In the genomic region with DNA sequence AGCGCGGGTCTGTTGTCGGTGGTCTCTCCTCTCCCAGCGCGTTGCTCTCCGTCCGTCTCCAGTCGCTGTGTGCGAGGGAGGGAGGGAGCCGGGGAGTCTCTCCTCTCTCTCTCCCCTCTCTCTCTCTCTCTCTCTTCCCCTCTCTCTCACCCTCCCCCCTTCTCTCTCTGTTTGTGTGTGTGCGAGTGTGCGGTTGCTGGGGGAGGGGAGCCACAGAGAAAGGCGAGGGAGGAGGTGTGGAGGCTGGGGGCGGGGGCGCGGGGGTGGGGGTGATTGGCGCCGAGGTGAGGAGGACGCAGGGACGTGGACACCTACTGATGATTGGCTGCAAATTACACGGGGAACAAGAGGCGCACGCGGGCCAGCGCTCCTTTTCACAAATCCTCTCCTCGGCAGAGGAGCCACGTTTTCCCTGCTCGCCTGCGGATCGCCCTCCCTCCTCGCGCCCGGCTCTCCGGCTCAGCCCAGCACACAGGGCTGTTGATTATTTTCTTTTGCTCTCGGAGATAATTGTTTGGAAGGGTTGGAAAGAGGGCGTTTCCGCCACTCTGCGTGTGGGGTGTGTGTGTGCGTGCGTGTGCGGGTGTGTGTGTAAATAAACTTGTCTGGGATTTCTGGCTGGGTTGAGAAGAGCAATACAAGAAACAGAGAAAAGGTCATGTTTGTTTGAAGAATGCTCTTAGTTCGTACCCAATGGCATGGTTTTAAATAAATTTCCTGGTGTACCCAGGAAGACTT, we compare ENCODE assay signal across 8 cellular contexts. TPM values are rescaled to one million over a fixed set of nuclear protein-coding genes. Genes with fewer than 3 reads are reported as not detected.
DNase-seq lines count a peak whose midpoint lies in the region; TF ChIP-seq lines count a peak whose summit lies in the region.

Gene CXXC4 (minus strand): TSS at position 73 of the 738 bp plus-strand sequence. CDS start 3,092 bp downstream, outside the sequence.

- intact Hi-C loops in breast epithelium (cut with DNase I; ENCODE audit: low total_unique reads): no loop called here

- CTCF ChIA-PET in RWPE1 (lab: Yijun Ruan, JAX): no interaction called here

- H3K36me3 ChIP-seq in breast epithelium (no peaks in the 10 kb centered on the region), skeletal muscle satellite cell (ENCODE audit: insufficient read depth, low read length) (no peaks in the 10 kb centered on the region)

- peak within 1 kb of the TSS; percentile 46 for H3K4me3 ChIP-seq in Jurkat, Clone E6-1 (ENCODE audit: low read length)
- H3K4me3 ChIP-seq in breast epithelium: peak within 1 kb of the TSS; percentile 45 to 64 (median 60)
- peak within 1 kb of the TSS; percentile 86 for H3K4me3 ChIP-seq in skeletal muscle satellite cell (ENCODE audit: low read length)

- POLR2A ChIA-PET in RWPE1 (lab: Yijun Ruan, JAX; ENCODE audit: low non-redundant PET): no interaction called here

- no peak for TF ChIP-seq CTCF in RWPE1 (conservative IDR thresholded peaks at IDR 0.05; ENCODE audit: low read depth)
- TF ChIP-seq CTCF in breast epithelium (IDR thresholded peaks at IDR 0.05): no peak

- DNase-seq in Ammon's horn (ENCODE audit: low spot score) (peak; percentile 82), RWPE1 (ENCODE audit: low spot score) (peak; percentile 11), breast epithelium (ENCODE audit: low spot score in 2 of 2) (peak; percentile 38 to 65), iris pigment epithelial cell (ENCODE audit: low read depth) (peak; percentile 45), T-helper 9 cell (no peak)
- peak; percentile 58 for DNase-seq in Jurkat, Clone E6-1 (ENCODE audit: low read depth, low spot score)

- TF ChIP-seq POLR2A in GM19193 (IDR thresholded peaks at IDR 0.05; ENCODE audit: extremely low read depth, insufficient read depth, insufficient read length) (peak; percentile 64), breast epithelium (IDR thresholded peaks at IDR 0.05) (no peak)

- H3K4me2 ChIP-seq in skeletal muscle satellite cell (ENCODE audit: low read length): peak within 1 kb of the TSS; percentile 99

- H3K27ac ChIP-seq in RWPE1 (no peak within 1 kb of the TSS), breast epithelium (peak within 1 kb of the TSS; percentile 80)

- peak within 1 kb of the TSS; percentile 75 for H3K9ac ChIP-seq in skeletal muscle satellite cell (ENCODE audit: low read depth, low read length)

- H3K27me3 ChIP-seq in breast epithelium: no peaks in the 10 kb centered on the region
- peaks cover 4% of the 10 kb centered on the region for H3K27me3 ChIP-seq in skeletal muscle satellite cell (ENCODE audit: control insufficient read depth, insufficient read depth, low read length)

- H3K9me3 ChIP-seq in breast epithelium (no peaks in the 10 kb centered on the region), skeletal muscle satellite cell (replicated peaks; ENCODE audit: low read length) (no peaks in the 10 kb centered on the region)

- H3K4me1 ChIP-seq in breast epithelium: no peaks in the 10 kb centered on the region
- H3K4me1 ChIP-seq in skeletal muscle satellite cell (ENCODE audit: control insufficient read depth, insufficient read depth, low read length): peaks cover 9% of the 10 kb centered on the region

RNA-seq across cellular contexts. Expression of gene CXXC4, which starts in this region (rescaled TPM):
- 0.31 TPM for polyA plus RNA-seq in Jurkat, Clone E6-1 (2012; ENCODE audit: insufficient read depth, insufficient read length)
- total RNA-seq in breast epithelium: 1 to 10 TPM in 2 of 3 donors, under 1 TPM in 1; 0.32 to 4.0 (median 3.3) TPM
- total RNA-seq in skeletal muscle satellite cell (2012; rRNA removed): 0.22 TPM in 1 of 2 replicates, not detected in the other
